14 cellular contexts compared by ENCODE assay signal in the genomic region with DNA sequence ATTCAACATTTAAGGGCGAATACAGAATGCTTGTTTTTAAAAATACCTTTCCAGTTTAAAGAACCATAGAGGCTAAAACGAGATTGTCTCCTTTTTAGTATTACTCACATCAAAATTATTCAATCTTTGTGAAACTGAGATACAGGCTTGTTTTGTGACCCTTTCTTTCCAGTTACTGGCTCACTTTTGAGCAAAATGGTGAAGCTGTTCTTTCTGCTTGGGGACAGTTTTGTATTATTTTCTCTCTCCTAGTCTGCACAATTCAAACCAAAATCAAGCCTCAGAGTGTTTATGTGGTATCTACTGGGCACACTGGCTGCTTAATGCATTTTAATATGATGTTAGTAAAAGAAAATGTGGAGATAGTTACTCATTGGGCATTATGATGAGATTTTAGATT. TPM values are rescaled to one million over a fixed set of nuclear protein-coding genes. Genes with fewer than 3 reads are reported as not detected.
DNase-seq lines count a peak whose midpoint lies in the region; ATAC-seq and TF ChIP-seq lines count a peak whose summit lies in the region.
"Had no signal": no experiment of that assay in that cellular context is flagged by ENCODE, and none has a peak within 500 bp of the region (broad histone marks: within the 10 kb centered on the region; RNA-seq: fewer than 3 reads in every experiment).

No MANE protein-coding gene starts in this region.

- peaks cover 45% of the 10 kb centered on the region for H3F3A ChIP-seq in SU-DHL-6 (ENCODE audit: insufficient read depth)

- intact Hi-C loops in lower lobe of right lung (cut with DNase I) (no loop called here), Right ventricle myocardium inferior (cut with DNase I) (no loop called here)

- peaks cover 24% of the 10 kb centered on the region for H3K4me1 ChIP-seq in lower lobe of right lung

- H3K36me3 Mint-ChIP-seq in activated naive CD4-positive, alpha-beta T cell treated with anti-CD3 and anti-CD28 coated beads, Interleukin-2, amount 50 U/mL, for 24 hours, result peaks cover 6% of the 10 kb centered on the region
- peaks cover 3% of the 10 kb centered on the region for H3K36me3 Mint-ChIP-seq in chondrocyte (ENCODE audit: low read depth)

- no peaks in the 10 kb centered on the region for H4K20me1 ChIP-seq in SU-DHL-6 (ENCODE audit: low read depth, low read length)

- H3K27ac ChIP-seq in SU-DHL-6 (ENCODE audit: low read depth, low read length) (peak overlapping the region; percentile 75), lower lobe of right lung (no peak overlapping the region)

- peak overlapping the region; percentile 53 for H3K4me3 Mint-ChIP-seq in activated naive CD4-positive, alpha-beta T cell treated with anti-CD3 and anti-CD28 coated beads, Interleukin-2, amount 50 U/mL, for 24 hours
- H3K4me3 Mint-ChIP-seq in chondrocyte (ENCODE audit: unreplicated experiment), result no peak overlapping the region

- H3K9ac ChIP-seq in SU-DHL-6 (ENCODE audit: low read length), result peak overlapping the region; percentile 21; the same call in 1 of the 2 replicates

- peaks cover 40% of the 10 kb centered on the region for H3K79me2 ChIP-seq in SU-DHL-6 (ENCODE audit: insufficient read depth, low read length)

- ATAC-seq in lower lobe of right lung (no peak), Right ventricle myocardium inferior (no peak)
- ATAC-seq: left lung had no signal

- H3K27ac Mint-ChIP-seq in activated naive CD4-positive, alpha-beta T cell treated with anti-CD3 and anti-CD28 coated beads, Interleukin-2, amount 50 U/mL, for 24 hours, result peak overlapping the region; percentile 98
- peak overlapping the region; percentile 63 for H3K27ac Mint-ChIP-seq in chondrocyte (ENCODE audit: unreplicated experiment)

- H3K36me3 ChIP-seq in SU-DHL-6 (ENCODE audit: low read length) (no peaks in the 10 kb centered on the region), lower lobe of right lung (no peaks in the 10 kb centered on the region)
- H3K36me3 ChIP-seq: left lung had no signal

- no peaks in the 10 kb centered on the region for H3K9me3 Mint-ChIP-seq in activated naive CD4-positive, alpha-beta T cell treated with anti-CD3 and anti-CD28 coated beads, Interleukin-2, amount 50 U/mL, for 24 hours
- no peaks in the 10 kb centered on the region for H3K9me3 Mint-ChIP-seq in chondrocyte (ENCODE audit: low read depth)

- H3K9me3 ChIP-seq in SU-DHL-6 (ENCODE audit: insufficient read depth, low read length), result peaks cover 8% of the 10 kb centered on the region; the same call in 1 of the 2 replicates
- H3K9me3 ChIP-seq in lower lobe of right lung, result no peaks in the 10 kb centered on the region
- H3K9me3 ChIP-seq: left lung had no signal

- no peak overlapping the region for H2AFZ ChIP-seq in SU-DHL-6 (ENCODE audit: low read depth, low read length, severe bottlenecking)

- H3K4me2 ChIP-seq in SU-DHL-6 (ENCODE audit: low read depth, low read length, poor library complexity, severe bottlenecking), result peak overlapping the region; percentile 40

- H3K4me3 ChIP-seq in SU-DHL-6 (ENCODE audit: insufficient read depth, low read length, poor library complexity, severe bottlenecking), result no peak overlapping the region
- H3K4me3 ChIP-seq in lower lobe of right lung, result no peak overlapping the region
- H3K4me3 ChIP-seq: left lung had no signal

- TF ChIP-seq CTCF in SU-DHL-6 (IDR thresholded peaks at IDR 0.05; ENCODE audit: insufficient read depth, low read length, poor library complexity, severe bottlenecking) (no peak), chondrocyte (IDR thresholded peaks at IDR 0.05) (no peak), lower lobe of right lung (IDR thresholded peaks at IDR 0.05) (no peak)

- H3K4me1 Mint-ChIP-seq in activated naive CD4-positive, alpha-beta T cell treated with anti-CD3 and anti-CD28 coated beads, Interleukin-2, amount 50 U/mL, for 24 hours, result peaks cover 83% of the 10 kb centered on the region
- H3K4me1 Mint-ChIP-seq in chondrocyte (ENCODE audit: low read depth), result peaks cover 56% of the 10 kb centered on the region

- no peak for DNase-seq in activated naive CD4-positive, alpha-beta T cell (lab: John Stamatoyannopoulos, UW)
- DNase-seq in chondrocyte (ENCODE audit: low spot score) (no peak), lower lobe of right lung (no peak), Right ventricle myocardium inferior (ENCODE audit: missing footprints) (no peak), amniotic stem cell (lab: John Stamatoyannopoulos, UW) (no peak), kidney glomerular epithelial cell (lab: John Stamatoyannopoulos, UW) (no peak)
- DNase-seq: central memory CD4-positive, alpha-beta T cell; Kasumi-1; left lung; NCI-H226; SHP77; T1000 had no signal

- H3K27me3 Mint-ChIP-seq in activated naive CD4-positive, alpha-beta T cell treated with anti-CD3 and anti-CD28 coated beads, Interleukin-2, amount 50 U/mL, for 24 hours, result no peaks in the 10 kb centered on the region
- no peaks in the 10 kb centered on the region for H3K27me3 Mint-ChIP-seq in chondrocyte (ENCODE audit: low read depth)

- no peaks in the 10 kb centered on the region for H3K9me2 ChIP-seq in SU-DHL-6 (replicated peaks; ENCODE audit: insufficient read depth, low read length)

- H3K27me3 ChIP-seq in SU-DHL-6 (ENCODE audit: low read length) (no peaks in the 10 kb centered on the region), lower lobe of right lung (ENCODE audit: low read depth) (no peaks in the 10 kb centered on the region)
- H3K27me3 ChIP-seq: left lung had no signal

RNA-seq across cellular contexts. Expression of a gene that starts 36.5 kb away (rescaled TPM):
- 34.2 to 49.7 TPM (median 44.6 TPM) in 3 replicates for total RNA-seq in chondrocyte
- total RNA-seq in lower lobe of right lung, result 22.8 TPM
- 8.3 TPM for total RNA-seq in Right ventricle myocardium inferior
